In genomic region chr9:98551511-98552286, GRCh38 we compare ENCODE assay signal across 13 cellular contexts.
A peak's percentile ranks its signal among the peaks of the same experiment; 100 is the strongest.
DNase-seq lines count a peak whose midpoint lies in the region; ATAC-seq and TF ChIP-seq lines count a peak whose summit lies in the region.
"Had no signal": no experiment of that assay in that cellular context is flagged by ENCODE, and none has a peak within 500 bp of the region (broad histone marks: within the 10 kb centered on the region; RNA-seq: fewer than 3 reads in every experiment).

No MANE protein-coding gene starts in this region.

- H3K27ac Mint-ChIP-seq in neural progenitor cell (no peak overlapping the region), natural killer cell (no peak overlapping the region)
- no peak overlapping the region for H3K27ac Mint-ChIP-seq in activated T-helper 2 cell treated with anti-CD3 and anti-CD28 coated beads, Interferon-gamma antibody, Interleukin-2, Interleukin-4, amounts not matched to agents 10 μg/mL and 5 μg/mL and 100 μg/mL, durations not matched to agents 14 hours and 24 hours and 36 hours
- H3K27ac Mint-ChIP-seq in stimulated activated memory B cell treated with anti-CD40 and anti-IgM and Interleukin-4, amounts not matched to agents 10 μg/mL and 1 μg/mL and 100 μg/mL, for 72 hours: no peak overlapping the region
- H3K27ac Mint-ChIP-seq: CD4-positive, CD25-positive, alpha-beta regulatory T cell had no signal

- H3K36me3 Mint-ChIP-seq in neural progenitor cell (no peaks in the 10 kb centered on the region), natural killer cell (no peaks in the 10 kb centered on the region)
- no peaks in the 10 kb centered on the region for H3K36me3 Mint-ChIP-seq in activated T-helper 2 cell treated with anti-CD3 and anti-CD28 coated beads, Interferon-gamma antibody, Interleukin-2, Interleukin-4, amounts not matched to agents 10 μg/mL and 5 μg/mL and 100 μg/mL, durations not matched to agents 14 hours and 24 hours and 36 hours (ENCODE audit: low read depth)
- H3K36me3 Mint-ChIP-seq in stimulated activated memory B cell treated with anti-CD40 and anti-IgM and Interleukin-4, amounts not matched to agents 10 μg/mL and 1 μg/mL and 100 μg/mL, for 72 hours: no peaks in the 10 kb centered on the region
- H3K36me3 Mint-ChIP-seq: CD4-positive, CD25-positive, alpha-beta regulatory T cell had no signal

- no peak overlapping the region for H3K4me3 ChIP-seq in Panc1 (ENCODE audit: low read depth in 2 of 2, low read length in 2 of 2)
- no peak overlapping the region for H3K4me3 ChIP-seq in choroid plexus epithelial cell (ENCODE audit: low read depth, low read length)
- H3K4me3 ChIP-seq in neural progenitor cell: no peak overlapping the region

- no TSS peak for BruUV-seq in Panc1 (replicated peaks; lab: Mats Ljungman, UMichigan)

- H3K4me1 ChIP-seq in Panc1 (ENCODE audit: control insufficient read depth, insufficient read depth, low read length) (no peaks in the 10 kb centered on the region), neural progenitor cell (peaks cover 18% of the 10 kb centered on the region)

- POLR2A ChIA-PET in Panc1 (lab: Charles Lee): no interaction called here

- H3K27me3 Mint-ChIP-seq in neural progenitor cell (ENCODE audit: insufficient read depth, low read depth) (no peaks in the 10 kb centered on the region), natural killer cell (ENCODE audit: low read depth in 2 of 2) (peaks cover 7 to 15% of the 10 kb centered on the region in 2 donors)
- peaks cover 20% of the 10 kb centered on the region for H3K27me3 Mint-ChIP-seq in activated T-helper 2 cell treated with anti-CD3 and anti-CD28 coated beads, Interferon-gamma antibody, Interleukin-2, Interleukin-4, amounts not matched to agents 10 μg/mL and 5 μg/mL and 100 μg/mL, durations not matched to agents 14 hours and 24 hours and 36 hours (ENCODE audit: low read depth)
- peaks cover 27% of the 10 kb centered on the region for H3K27me3 Mint-ChIP-seq in stimulated activated memory B cell treated with anti-CD40 and anti-IgM and Interleukin-4, amounts not matched to agents 10 μg/mL and 1 μg/mL and 100 μg/mL, for 72 hours

- CTCF ChIA-PET in Panc1 (lab: Charles Lee): no interaction called here

- ATAC-seq in Panc1: peak; percentile 82
- no peak for ATAC-seq in natural killer cell
- no peak for ATAC-seq in stimulated activated memory B cell treated with anti-CD40 and anti-IgM and Interleukin-4, amounts not matched to agents 10 μg/mL and 1 μg/mL and 100 μg/mL, for 72 hours
- ATAC-seq: sciatic nerve had no signal

- H3K9me3 ChIP-seq in Panc1 (ENCODE audit: control insufficient read depth, insufficient read depth, low read depth, low read length): no peaks in the 10 kb centered on the region
- no peaks in the 10 kb centered on the region for H3K9me3 ChIP-seq in neural progenitor cell (ENCODE audit: low read depth)

- H3F3A ChIP-seq in neural progenitor cell (ENCODE audit: low read depth): peaks cover 16% of the 10 kb centered on the region

- H3K4me3 Mint-ChIP-seq in neural progenitor cell: no peak overlapping the region
- H3K4me3 Mint-ChIP-seq in activated T-helper 2 cell treated with anti-CD3 and anti-CD28 coated beads, Interferon-gamma antibody, Interleukin-2, Interleukin-4, amounts not matched to agents 10 μg/mL and 5 μg/mL and 100 μg/mL, durations not matched to agents 14 hours and 24 hours and 36 hours (ENCODE audit: low read depth): no peak overlapping the region
- no peak overlapping the region for H3K4me3 Mint-ChIP-seq in natural killer cell
- no peak overlapping the region for H3K4me3 Mint-ChIP-seq in stimulated activated memory B cell treated with anti-CD40 and anti-IgM and Interleukin-4, amounts not matched to agents 10 μg/mL and 1 μg/mL and 100 μg/mL, for 72 hours
- H3K4me3 Mint-ChIP-seq: CD4-positive, CD25-positive, alpha-beta regulatory T cell had no signal

- DNase-seq in Daoy (ENCODE audit: low read depth): peak; percentile 89
- DNase-seq in Panc1 (ENCODE audit: low read depth, low spot score): no peak
- peak; percentile 58 for DNase-seq in choroid plexus epithelial cell (ENCODE audit: low read depth)
- DNase-seq in neural progenitor cell (ENCODE audit: low spot score): no peak
- no peak for DNase-seq in NCI-H1417 (lab: John Stamatoyannopoulos, UW)
- DNase-seq in activated T-helper 2 cell treated with anti-CD3 and anti-CD28 coated beads, Interferon-gamma antibody, Interleukin-2, Interleukin-4, amounts not matched to agents 10 μg/mL and 5 μg/mL and 100 μg/mL, durations not matched to agents 14 hours and 24 hours and 36 hours (ENCODE audit: low spot score): no peak
- DNase-seq in natural killer cell: no peak
- DNase-seq: activated CD4-positive, alpha-beta T cell treated with anti-CD3 and anti-CD28 coated beads for 1 hour; CD4-positive, CD25-positive, alpha-beta regulatory T cell; NCI-H1048; NCI-H510A treated with DMSO at 0.1 percent for 48 hours had no signal

- in situ Hi-C loops in Panc1 (cut with HindIII; ENCODE audit: low pct_unique_long_range_greater_than_20kb, low sequenced_read_pairs): no loop called here

- no peak overlapping the region for H2AFZ ChIP-seq in neural progenitor cell (replicated peaks)

- H3K36me3 ChIP-seq in Panc1 (ENCODE audit: control insufficient read depth, insufficient read depth, low read length) (no peaks in the 10 kb centered on the region), neural progenitor cell (no peaks in the 10 kb centered on the region)

- intact Hi-C loops in Panc1 (cut with micrococcal nuclease; ENCODE audit: unreplicated experiment): no loop called here
- intact Hi-C loops in activated T-helper 2 cell treated with anti-CD3 and anti-CD28 coated beads, Interferon-gamma antibody, Interleukin-2, Interleukin-4, amounts not matched to agents 10 μg/mL and 5 μg/mL and 100 μg/mL, durations not matched to agents 14 hours and 24 hours and 36 hours (cut with micrococcal nuclease): no loop called here
- intact Hi-C loops in natural killer cell (cut with micrococcal nuclease): no loop called here

- H3K27ac ChIP-seq in Panc1 (ENCODE audit: low read length): no peak overlapping the region
- peak overlapping the region; percentile 85 for H3K27ac ChIP-seq in neural progenitor cell

- H3K9me3 Mint-ChIP-seq in neural progenitor cell: no peaks in the 10 kb centered on the region
- no peaks in the 10 kb centered on the region for H3K9me3 Mint-ChIP-seq in activated T-helper 2 cell treated with anti-CD3 and anti-CD28 coated beads, Interferon-gamma antibody, Interleukin-2, Interleukin-4, amounts not matched to agents 10 μg/mL and 5 μg/mL and 100 μg/mL, durations not matched to agents 14 hours and 24 hours and 36 hours
- no peaks in the 10 kb centered on the region for H3K9me3 Mint-ChIP-seq in natural killer cell
- H3K9me3 Mint-ChIP-seq in stimulated activated memory B cell treated with anti-CD40 and anti-IgM and Interleukin-4, amounts not matched to agents 10 μg/mL and 1 μg/mL and 100 μg/mL, for 72 hours: no peaks in the 10 kb centered on the region

- H3K9ac ChIP-seq in neural progenitor cell: no peak overlapping the region

- TF ChIP-seq CTCF in Panc1 (IDR thresholded peaks at IDR 0.05): no peak
- no peak for TF ChIP-seq CTCF in choroid plexus epithelial cell (conservative IDR thresholded peaks at IDR 0.05; ENCODE audit: low read depth, low read length)
- no peak for TF ChIP-seq CTCF in neural progenitor cell (IDR thresholded peaks at IDR 0.05)
- TF ChIP-seq CTCF in natural killer cell (IDR thresholded peaks at IDR 0.05): no peak

- H3K27me3 ChIP-seq in Panc1 (ENCODE audit: control insufficient read depth, insufficient read depth, low read length): no peaks in the 10 kb centered on the region
- H3K27me3 ChIP-seq in neural progenitor cell: peaks cover 5% of the 10 kb centered on the region

- H3K4me1 Mint-ChIP-seq in neural progenitor cell (peaks cover 19% of the 10 kb centered on the region), natural killer cell (no peaks in the 10 kb centered on the region)
- no peaks in the 10 kb centered on the region for H3K4me1 Mint-ChIP-seq in activated T-helper 2 cell treated with anti-CD3 and anti-CD28 coated beads, Interferon-gamma antibody, Interleukin-2, Interleukin-4, amounts not matched to agents 10 μg/mL and 5 μg/mL and 100 μg/mL, durations not matched to agents 14 hours and 24 hours and 36 hours (ENCODE audit: low read depth)
- H3K4me1 Mint-ChIP-seq in stimulated activated memory B cell treated with anti-CD40 and anti-IgM and Interleukin-4, amounts not matched to agents 10 μg/mL and 1 μg/mL and 100 μg/mL, for 72 hours: no peaks in the 10 kb centered on the region
- H3K4me1 Mint-ChIP-seq: CD4-positive, CD25-positive, alpha-beta regulatory T cell had no signal

- no peaks in the 10 kb centered on the region for H3K79me2 ChIP-seq in neural progenitor cell (ENCODE audit: low read depth)

- H3K4me2 ChIP-seq in neural progenitor cell: peak overlapping the region; percentile 54

- H4K20me1 ChIP-seq in neural progenitor cell (ENCODE audit: low read depth): no peaks in the 10 kb centered on the region

Comparison
In these comparisons a context has a peak if more than half of its experiments do, and no peak if none do; other contexts are left out.
1. DNase-seq: peak in Daoy (single experiment) and choroid plexus epithelial cell (single experiment); none in Panc1 (single experiment), neural progenitor cell (single experiment), NCI-H1417 (0 of 3), activated T-helper 2 cell treated with anti-CD3 and anti-CD28 coated beads, Interferon-gamma antibody, Interleukin-2, Interleukin-4, amounts not matched to agents 10 μg/mL and 5 μg/mL and 100 μg/mL, durations not matched to agents 14 hours and 24 hours and 36 hours (single experiment) and natural killer cell (single experiment).